Comparison of ENCODE assay signal across 17 cellular contexts in genomic region chr7:31104361-31105255, GRCh38. TPM values are rescaled to one million over a fixed set of nuclear protein-coding genes. Genes with fewer than 3 reads are reported as not detected.
"Had no signal": no experiment of that assay in that cellular context is flagged by ENCODE, and none has a peak within 500 bp of the region (broad histone marks: within the 10 kb centered on the region; RNA-seq: fewer than 3 reads in every experiment).

No MANE protein-coding gene starts in this region.

- H3K9me3 ChIP-seq: ascending aorta, gastrocnemius medialis, heart right ventricle, lower lobe of right lung, sigmoid colon, SJCRH30 had no signal

- H3K27ac ChIP-seq: ascending aorta, gastrocnemius medialis, heart right ventricle, lower lobe of right lung, sigmoid colon, SJCRH30 had no signal

- H3K4me3 ChIP-seq: ascending aorta, gastrocnemius medialis, heart right ventricle, lower lobe of right lung, sigmoid colon, SJCRH30 had no signal

- H3K36me3 Mint-ChIP-seq: naive thymus-derived CD8-positive, alpha-beta T cell had no signal

- H3K27ac Mint-ChIP-seq: activated naive CD8-positive, alpha-beta T cell treated with anti-CD3 and anti-CD28 coated beads, Interleukin-2, amount 50 U/mL, for 24 hours; activated T-cell treated with anti-CD3 and anti-CD28 coated beads, Interleukin-2, amount 50 U/mL, for 72 hours; naive thymus-derived CD8-positive, alpha-beta T cell; T-helper 2 cell treated with Interferon-gamma antibody and Interleukin-4, amounts not matched to agents 5 μg/mL and 100 μg/mL, for 36 hours had no signal

- H3K4me3 Mint-ChIP-seq: activated naive CD8-positive, alpha-beta T cell treated with anti-CD3 and anti-CD28 coated beads, Interleukin-2, amount 50 U/mL, for 24 hours; activated T-cell treated with anti-CD3 and anti-CD28 coated beads, Interleukin-2, amount 50 U/mL, for 72 hours; naive thymus-derived CD8-positive, alpha-beta T cell; T-helper 2 cell treated with Interferon-gamma antibody and Interleukin-4, amounts not matched to agents 5 μg/mL and 100 μg/mL, for 36 hours had no signal

- H3K9me3 Mint-ChIP-seq: activated naive CD8-positive, alpha-beta T cell treated with anti-CD3 and anti-CD28 coated beads, Interleukin-2, amount 50 U/mL, for 24 hours; activated T-cell treated with anti-CD3 and anti-CD28 coated beads, Interleukin-2, amount 50 U/mL, for 72 hours; T-helper 2 cell treated with Interferon-gamma antibody and Interleukin-4, amounts not matched to agents 5 μg/mL and 100 μg/mL, for 36 hours had no signal

- H3K4me1 Mint-ChIP-seq: activated naive CD8-positive, alpha-beta T cell treated with anti-CD3 and anti-CD28 coated beads, Interleukin-2, amount 50 U/mL, for 24 hours; naive thymus-derived CD8-positive, alpha-beta T cell had no signal

- H3K36me3 ChIP-seq: ascending aorta, gastrocnemius medialis, heart right ventricle, lower lobe of right lung, sigmoid colon, SJCRH30 had no signal

- H3K27me3 ChIP-seq: ascending aorta, gastrocnemius medialis, sigmoid colon had no signal

- DNase-seq: activated CD4-positive, alpha-beta T cell treated with anti-CD3 and anti-CD28 coated beads, Interleukin-2, amount 50 U/mL, for 4 hours; activated naive CD4-positive, alpha-beta T cell treated with Interleukin-2 at 50 U/mL for 16 hours; activated naive CD8-positive, alpha-beta T cell treated with anti-CD3 and anti-CD28 coated beads, Interleukin-2, amount 50 U/mL, for 24 hours; activated T-cell treated with anti-CD3 and anti-CD28 coated beads, Interleukin-2, amount 50 U/mL, for 72 hours; gastrocnemius medialis; heart right ventricle; lower lobe of right lung; nucleus accumbens; sigmoid colon; SJCRH30; stimulated activated CD4-positive, alpha-beta T cell treated with anti-CD3 and anti-CD28 coated beads, Interleukin-2, amount 100 ng/mL, for 48 hours; stimulated activated naive CD4-positive, alpha-beta T cell treated with Interleukin-2 at 50 U/mL for 16 hours had no signal

- H3K4me1 ChIP-seq: ascending aorta, gastrocnemius medialis, lower lobe of right lung, SJCRH30 had no signal

- ATAC-seq: activated naive CD8-positive, alpha-beta T cell treated with anti-CD3 and anti-CD28 coated beads, Interleukin-2, amount 50 U/mL, for 24 hours; activated T-cell treated with anti-CD3 and anti-CD28 coated beads, Interleukin-2, amount 50 U/mL, for 72 hours; gastrocnemius medialis; lower lobe of right lung; naive thymus-derived CD8-positive, alpha-beta T cell had no signal

RNA-seq across cellular contexts. Expression of gene ADCYAP1R1, which starts 52.5 kb away (rescaled TPM):
- total RNA-seq: bronchial epithelial cell; fibroblast of lung; naive thymus-derived CD8-positive, alpha-beta T cell; SJCRH30 had no signal
